In genomic region chr1:35282172-35282571, GRCh38 we compare ENCODE assay signal across 35 cellular contexts.
"Had no signal": no experiment of that assay in that cellular context is flagged by ENCODE, and none has a peak within 500 bp of the region (broad histone marks: within the 10 kb centered on the region; RNA-seq: fewer than 3 reads in every experiment).

No MANE protein-coding gene starts in this region.

- H3K9me3 ChIP-seq: body of pancreas had no signal

- H3K27me3 Mint-ChIP-seq: activated B cell treated with CpG ODN at 0.5 μM for 24 hours; activated CD4-positive, alpha-beta memory T cell treated with anti-CD3 and anti-CD28 coated beads for 36 hours; activated CD4-positive, alpha-beta T cell treated with anti-CD3 and anti-CD28 coated beads, Interleukin-2, amount 10 ng/mL, durations not matched to agents 24 days and 14 days; activated CD8-positive, alpha-beta T cell treated with anti-CD3 and anti-CD28 coated beads for 36 hours; activated naive CD4-positive, alpha-beta T cell treated with anti-CD3 and anti-CD28 coated beads, Interleukin-2, amount 10 ng/mL, durations not matched to agents 7 days and 5 days; activated naive CD4-positive, alpha-beta T cell treated with anti-CD3 and anti-CD28 coated beads, Interleukin-2, amount 50 U/mL, for 24 hours; activated naive CD8-positive, alpha-beta T cell; activated naive CD8-positive, alpha-beta T cell treated with anti-CD3 and anti-CD28 coated beads, Interleukin-2, amount 10 ng/mL, durations not matched to agents 7 days and 5 days; activated naive CD8-positive, alpha-beta T cell treated with anti-CD3 and anti-CD28 coated beads, Interleukin-2, amount 50 U/mL, for 24 hours; central memory CD8-positive, alpha-beta T cell had no signal

- H3K9me3 Mint-ChIP-seq: central memory CD8-positive, alpha-beta T cell had no signal

- H3K4me1 ChIP-seq: body of pancreas had no signal

- H3K27ac Mint-ChIP-seq: activated B cell treated with CpG ODN at 0.5 μM for 24 hours; activated CD4-positive, alpha-beta memory T cell treated with anti-CD3 and anti-CD28 coated beads for 36 hours; activated CD4-positive, alpha-beta T cell treated with anti-CD3 and anti-CD28 coated beads, Interleukin-2, amount 10 ng/mL, durations not matched to agents 24 days and 14 days; activated CD8-positive, alpha-beta T cell treated with anti-CD3 and anti-CD28 coated beads for 36 hours; activated naive CD4-positive, alpha-beta T cell treated with anti-CD3 and anti-CD28 coated beads, Interleukin-2, amount 10 ng/mL, durations not matched to agents 7 days and 5 days; activated naive CD4-positive, alpha-beta T cell treated with anti-CD3 and anti-CD28 coated beads, Interleukin-2, amount 50 U/mL, for 24 hours; activated naive CD8-positive, alpha-beta T cell; activated naive CD8-positive, alpha-beta T cell treated with anti-CD3 and anti-CD28 coated beads, Interleukin-2, amount 10 ng/mL, durations not matched to agents 7 days and 5 days; activated naive CD8-positive, alpha-beta T cell treated with anti-CD3 and anti-CD28 coated beads, Interleukin-2, amount 50 U/mL, for 24 hours; activated T-helper 2 cell treated with anti-CD3 and anti-CD28 coated beads, Interferon-gamma antibody, Interleukin-2, Interleukin-4, amounts not matched to agents 10 μg/mL and 5 μg/mL and 100 μg/mL, durations not matched to agents 14 hours and 24 hours and 36 hours; T-helper 1 cell treated with Interleukin-12 subunit alpha and Interleukin-12 subunit beta and Interleukin-4 antibody, amounts not matched to agents 30 μg/mL and 1 μg/mL, for 36 hours; T-helper 2 cell treated with Interferon-gamma antibody and Interleukin-4, amounts not matched to agents 5 μg/mL and 100 μg/mL, for 36 hours had no signal

- H3K27me3 ChIP-seq: body of pancreas, brain microvascular endothelial cell, cardiac muscle cell had no signal

- H3K4me3 ChIP-seq: body of pancreas, cardiac muscle cell had no signal

- H3K27ac ChIP-seq: body of pancreas, brain microvascular endothelial cell, cardiac muscle cell, VCaP had no signal

- H3K4me3 Mint-ChIP-seq: activated B cell treated with CpG ODN at 0.5 μM for 24 hours; activated CD4-positive, alpha-beta memory T cell treated with anti-CD3 and anti-CD28 coated beads for 36 hours; activated CD4-positive, alpha-beta T cell treated with anti-CD3 and anti-CD28 coated beads, Interleukin-2, amount 10 ng/mL, durations not matched to agents 24 days and 14 days; activated CD8-positive, alpha-beta T cell treated with anti-CD3 and anti-CD28 coated beads for 36 hours; activated naive CD4-positive, alpha-beta T cell treated with anti-CD3 and anti-CD28 coated beads, Interleukin-2, amount 10 ng/mL, durations not matched to agents 7 days and 5 days; activated naive CD4-positive, alpha-beta T cell treated with anti-CD3 and anti-CD28 coated beads, Interleukin-2, amount 50 U/mL, for 24 hours; activated naive CD8-positive, alpha-beta T cell; activated naive CD8-positive, alpha-beta T cell treated with anti-CD3 and anti-CD28 coated beads, Interleukin-2, amount 10 ng/mL, durations not matched to agents 7 days and 5 days; activated naive CD8-positive, alpha-beta T cell treated with anti-CD3 and anti-CD28 coated beads, Interleukin-2, amount 50 U/mL, for 24 hours; central memory CD8-positive, alpha-beta T cell; T-helper 1 cell treated with Interleukin-12 subunit alpha and Interleukin-12 subunit beta and Interleukin-4 antibody, amounts not matched to agents 30 μg/mL and 1 μg/mL, for 36 hours; T-helper 2 cell treated with Interferon-gamma antibody and Interleukin-4, amounts not matched to agents 5 μg/mL and 100 μg/mL, for 36 hours had no signal

- DNase-seq: activated B cell treated with CpG ODN at 0.5 μM for 24 hours; activated CD4-positive, alpha-beta memory T cell treated with anti-CD3 and anti-CD28 coated beads for 36 hours; activated CD4-positive, alpha-beta T cell treated with anti-CD3 and anti-CD28 coated beads for 4 hours; activated CD4-positive, alpha-beta T cell treated with anti-CD3 and anti-CD28 coated beads, Interleukin-2, amount 10 ng/mL, durations not matched to agents 24 days and 14 days; activated CD4-positive, alpha-beta T cell treated with anti-CD3 and anti-CD28 coated beads, Interleukin-2, amount 50 U/mL, for 1 hour; activated CD4-positive, alpha-beta T cell treated with anti-CD3 and anti-CD28 coated beads, Interleukin-2, amount 50 U/mL, for 4 hours; activated CD4-positive, CD25-positive, alpha-beta regulatory T cell treated with anti-CD3 and anti-CD28 coated beads, Interleukin-2, amount 50 U/mL, for 72 hours; activated CD8-positive, alpha-beta memory T cell treated with anti-CD3 and anti-CD28 coated beads, Interleukin-2, amount 50 U/mL, for 4 hours; activated CD8-positive, alpha-beta T cell treated with anti-CD3 and anti-CD28 coated beads for 36 hours; activated effector memory CD4-positive, alpha-beta T cell treated with Interleukin-2 at 50 U/mL for 16 hours; activated gamma-delta T cell; activated naive CD4-positive, alpha-beta T cell treated with anti-CD3 and anti-CD28 coated beads, Interleukin-2, amount 10 ng/mL, durations not matched to agents 7 days and 5 days; activated naive CD4-positive, alpha-beta T cell treated with Interleukin-2 at 50 U/mL for 16 hours; activated naive CD8-positive, alpha-beta T cell treated with anti-CD3 and anti-CD28 coated beads, Interleukin-2, amount 10 ng/mL, durations not matched to agents 7 days and 5 days; activated naive CD8-positive, alpha-beta T cell treated with anti-CD3 and anti-CD28 coated beads, Interleukin-2, amount 50 U/mL, for 24 hours; activated T-cell treated with anti-CD3 and anti-CD28 coated beads for 4 hours; activated T-cell treated with anti-CD3 and anti-CD28 coated beads, Interleukin-2, amount 50 U/mL, for 1 hour; activated T-cell treated with anti-CD3 and anti-CD28 coated beads, Interleukin-2, amount 50 U/mL, for 48 hours; amygdala; aorta; body of pancreas; brain microvascular endothelial cell; caudate nucleus; cerebellar nuclear complex; T-helper 1 cell; T-helper 2 cell; T-helper 9 cell had no signal

- H3K36me3 ChIP-seq: cardiac muscle cell had no signal

- ATAC-seq: activated CD8-positive, alpha-beta T cell treated with anti-CD3 and anti-CD28 coated beads for 36 hours; activated naive CD8-positive, alpha-beta T cell treated with anti-CD3 and anti-CD28 coated beads, Interleukin-2, amount 50 U/mL, for 24 hours; body of pancreas had no signal
